8 cellular contexts compared by ENCODE assay signal in genomic region chr2:29196792-29197788, GRCh38.
DNase-seq lines count a peak whose midpoint lies in the region; ATAC-seq and TF ChIP-seq lines count a peak whose summit lies in the region.

No MANE protein-coding gene starts in this region.

- H3K4me3 Mint-ChIP-seq in T-cell = no peak overlapping the region

- H3K79me2 ChIP-seq in smooth muscle cell (ENCODE audit: low read depth) = no peaks in the 10 kb centered on the region

- peak; percentile 66 for DNase-seq in AG08395 (ENCODE audit: low spot score)
- DNase-seq in NCI-H1105 treated with DMSO at 0.1 percent for 48 hours (lab: John Stamatoyannopoulos, UW) = peak; percentile 53
- peak; percentile 46 to 80 (median 73) for DNase-seq in T-cell
- DNase-seq in amniotic stem cell (lab: John Stamatoyannopoulos, UW) = peak; percentile 18
- peak; percentile 38 for DNase-seq in hepatic stellate cell (ENCODE audit: low spot score)
- no peak for DNase-seq in smooth muscle cell (lab: John Stamatoyannopoulos, UW; ENCODE audit: unreplicated experiment)

- no peaks in the 10 kb centered on the region for H3K9me3 Mint-ChIP-seq in T-cell

- CTCF ChIA-PET in T-cell (lab: Charles Lee) = interaction anchor here in 1 of 2 donors (1.1 kb wide), 1 partner anchor 238 kb away, joined by 3 read pairs; no protein-coding TSS in a partner anchor

- H3K36me3 Mint-ChIP-seq in T-cell = peaks cover 15% of the 10 kb centered on the region

- TF ChIP-seq CTCF in smooth muscle cell (IDR thresholded peaks at IDR 0.05; ENCODE audit: borderline replicate concordance, insufficient read depth, poor library complexity, severe bottlenecking) = peak; percentile 79

- H3K36me3 ChIP-seq in smooth muscle cell (ENCODE audit: low read depth) = no peaks in the 10 kb centered on the region

- no peaks in the 10 kb centered on the region for H3K4me1 ChIP-seq in smooth muscle cell (ENCODE audit: low read depth)

- no peaks in the 10 kb centered on the region for H3F3A ChIP-seq in smooth muscle cell (ENCODE audit: low read depth)

- H3K27me3 ChIP-seq in smooth muscle cell (ENCODE audit: low read depth) = no peaks in the 10 kb centered on the region

- peak; percentile 49 for ATAC-seq in GM19351 (IDR thresholded peaks at IDR 0.05; ENCODE audit: unreplicated experiment)
- ATAC-seq in T-cell (replicated peaks in 1 of 4) = peak; percentile 85 to 90 (median 86)
- ATAC-seq in GM19023 (IDR thresholded peaks at IDR 0.05; ENCODE audit: unreplicated experiment) = no peak

- POLR2A ChIA-PET in T-cell (lab: Charles Lee) = no interaction called here

- no peaks in the 10 kb centered on the region for H3K9me3 ChIP-seq in smooth muscle cell (replicated peaks; ENCODE audit: low read depth)

- H3K4me1 Mint-ChIP-seq in T-cell = peaks cover 0 to 5% (median 3%) of the 10 kb centered on the region in 3 donors

- no peak overlapping the region for H3K27ac Mint-ChIP-seq in T-cell

- no peak overlapping the region for H2AFZ ChIP-seq in smooth muscle cell (ENCODE audit: low read depth)

- no peak overlapping the region for H3K27ac ChIP-seq in smooth muscle cell (ENCODE audit: low read depth)

- no peak overlapping the region for H3K9ac ChIP-seq in smooth muscle cell (ENCODE audit: low read depth)

- H4K20me1 ChIP-seq in smooth muscle cell (ENCODE audit: low read depth) = no peaks in the 10 kb centered on the region

- no peak overlapping the region for H3K4me3 ChIP-seq in smooth muscle cell

- no peaks in the 10 kb centered on the region for H3K27me3 Mint-ChIP-seq in T-cell

- no peak overlapping the region for H3K4me2 ChIP-seq in smooth muscle cell

- WGBS in smooth muscle cell (ENCODE audit: low lambda C conversion rate) = 35% methylated on average over 14 of the region's 14 CpGs
